4 cellular contexts compared by ENCODE assay signal in the genomic region with DNA sequence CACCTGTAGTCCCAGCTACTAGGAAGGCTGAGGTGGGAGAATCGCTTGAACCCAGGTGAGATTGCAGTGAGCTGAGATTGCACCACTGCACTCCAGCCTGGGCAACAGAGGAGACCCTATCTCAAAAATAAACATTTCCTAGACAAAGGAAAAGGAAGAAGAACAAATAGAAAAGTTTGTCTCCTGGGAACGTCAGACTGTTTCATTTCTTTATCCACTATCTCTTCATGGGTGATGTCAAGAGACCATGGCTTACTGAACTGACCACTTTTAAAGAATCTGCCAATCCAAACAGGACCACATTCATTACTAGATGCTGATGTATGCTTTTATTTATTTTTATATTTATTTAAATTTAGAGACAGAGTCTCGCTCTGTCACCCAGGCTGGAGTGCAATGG.
"Had no signal": no experiment of that assay in that cellular context is flagged by ENCODE, and none has a peak within 500 bp of the region (broad histone marks: within the 10 kb centered on the region; RNA-seq: fewer than 3 reads in every experiment).

No MANE protein-coding gene starts in this region.

- H3K4me3 Mint-ChIP-seq: GM23338, H9 had no signal

- H3K4me1 Mint-ChIP-seq: GM23338, H9 had no signal

- H3K9me3 Mint-ChIP-seq: GM23338, H9 had no signal

- H3K27me3 Mint-ChIP-seq: IgD-negative memory B cell had no signal

- DNase-seq: H9, HCEC 1CT had no signal

- H3K27ac Mint-ChIP-seq: GM23338, H9 had no signal

- ATAC-seq: GM23338 had no signal
